1 cellular context compared by ENCODE assay signal in genomic region chr5:134005415-134006118, GRCh38.
TF ChIP-seq lines count a peak whose summit lies in the region.

No MANE protein-coding gene starts in this region.

TF ChIP-seq in HepG2, 621 proteins besides CTCF, POLR2A, EP300 and RAD21 (continued from another document and continues in another):
- TF ChIP-seq, protein P1, sequence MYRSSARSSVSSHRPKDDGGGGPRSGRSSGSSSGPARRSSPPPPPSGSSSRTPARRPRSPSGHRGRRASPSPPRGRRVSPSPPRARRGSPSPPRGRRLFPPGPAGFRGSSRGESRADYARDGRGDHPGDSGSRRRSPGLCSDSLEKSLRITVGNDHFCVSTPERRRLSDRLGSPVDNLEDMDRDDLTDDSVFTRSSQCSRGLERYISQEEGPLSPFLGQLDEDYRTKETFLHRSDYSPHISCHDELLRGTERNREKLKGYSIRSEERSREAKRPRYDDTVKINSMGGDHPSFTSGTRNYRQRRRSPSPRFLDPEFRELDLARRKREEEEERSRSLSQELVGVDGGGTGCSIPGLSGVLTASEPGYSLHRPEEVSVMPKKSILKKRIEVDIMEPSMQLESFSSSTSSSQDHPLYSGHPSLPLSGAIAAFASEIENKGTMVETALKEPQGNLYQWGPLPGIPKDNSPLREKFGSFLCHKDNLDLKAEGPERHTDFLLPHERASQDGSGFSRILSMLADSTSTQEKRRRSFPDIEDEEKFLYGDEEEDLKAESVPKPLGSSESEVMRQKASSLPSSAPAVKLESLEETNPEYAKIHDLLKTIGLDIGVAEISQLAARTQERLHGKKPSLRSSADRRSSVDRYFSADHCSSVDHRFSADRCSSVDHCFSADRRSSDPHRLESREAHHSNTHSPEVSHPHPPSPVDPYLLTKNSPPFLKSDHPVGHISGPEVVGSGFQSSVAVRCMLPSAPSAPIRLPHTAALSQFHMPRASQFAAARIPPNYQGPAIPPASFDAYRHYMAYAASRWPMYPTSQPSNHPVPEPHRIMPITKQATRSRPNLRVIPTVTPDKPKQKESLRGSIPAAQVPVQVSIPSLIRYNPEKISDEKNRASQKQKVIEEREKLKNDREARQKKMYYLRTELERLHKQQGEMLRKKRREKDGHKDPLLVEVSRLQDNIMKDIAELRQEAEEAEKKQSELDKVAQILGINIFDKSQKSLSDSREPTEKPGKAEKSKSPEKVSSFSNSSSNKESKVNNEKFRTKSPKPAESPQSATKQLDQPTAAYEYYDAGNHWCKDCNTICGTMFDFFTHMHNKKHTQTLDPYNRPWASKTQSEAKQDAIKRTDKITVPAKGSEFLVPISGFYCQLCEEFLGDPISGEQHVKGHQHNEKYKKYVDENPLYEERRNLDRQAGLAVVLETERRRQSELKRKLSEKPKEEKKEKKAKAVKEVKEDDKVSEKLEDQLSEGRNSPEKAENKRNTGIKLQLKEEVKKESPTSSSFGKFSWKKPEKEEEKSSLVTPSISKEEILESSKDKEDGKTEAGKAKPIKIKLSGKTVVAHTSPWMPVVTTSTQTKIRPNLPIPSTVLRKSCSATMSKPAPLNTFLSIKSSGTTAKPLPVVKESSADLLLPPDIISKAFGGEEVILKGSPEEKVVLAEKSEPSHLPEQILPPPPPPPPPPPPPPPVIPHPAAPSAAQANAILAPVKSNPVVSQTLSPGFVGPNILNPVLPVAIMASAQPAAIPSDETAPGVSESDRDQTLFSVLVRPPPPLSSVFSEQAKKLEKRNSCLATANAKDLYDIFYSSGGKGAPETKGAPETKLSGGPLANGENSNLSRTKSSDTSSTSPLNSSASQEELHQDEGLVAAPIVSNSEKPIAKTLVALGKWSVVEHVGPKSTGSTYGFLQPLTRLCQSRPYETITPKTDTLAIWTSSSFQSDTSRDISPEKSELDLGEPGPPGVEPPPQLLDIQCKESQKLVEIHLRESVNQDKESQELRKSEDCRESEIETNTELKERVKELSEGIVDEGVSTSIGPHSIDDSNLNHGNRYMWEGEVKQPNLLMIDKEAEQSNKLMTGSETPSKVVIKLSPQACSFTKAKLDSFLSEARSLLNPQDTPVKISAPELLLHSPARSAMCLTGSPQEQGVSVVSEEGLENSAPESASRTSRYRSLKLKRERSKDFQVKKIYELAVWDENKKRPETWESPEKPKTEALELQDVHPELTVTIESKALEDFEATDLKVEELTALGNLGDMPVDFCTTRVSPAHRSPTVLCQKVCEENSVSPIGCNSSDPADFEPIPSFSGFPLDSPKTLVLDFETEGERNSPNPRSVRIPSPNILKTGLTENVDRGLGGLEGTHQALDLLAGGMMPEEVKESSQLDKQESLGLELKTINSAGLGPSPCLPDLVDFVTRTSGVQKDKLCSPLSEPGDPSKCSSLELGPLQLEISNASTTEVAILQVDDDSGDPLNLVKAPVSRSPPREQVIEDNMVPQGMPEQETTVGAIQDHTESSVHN (CRISPR knock-in tag; IDR thresholded peaks at IDR 0.05) = 0 out of 2 replicates have a peak, but pooled peaks have one; percentile 45
- no peak for TF ChIP-seq STAT5B (CRISPR knock-in tag; IDR thresholded peaks at IDR 0.05)
- TF ChIP-seq, protein P2, sequence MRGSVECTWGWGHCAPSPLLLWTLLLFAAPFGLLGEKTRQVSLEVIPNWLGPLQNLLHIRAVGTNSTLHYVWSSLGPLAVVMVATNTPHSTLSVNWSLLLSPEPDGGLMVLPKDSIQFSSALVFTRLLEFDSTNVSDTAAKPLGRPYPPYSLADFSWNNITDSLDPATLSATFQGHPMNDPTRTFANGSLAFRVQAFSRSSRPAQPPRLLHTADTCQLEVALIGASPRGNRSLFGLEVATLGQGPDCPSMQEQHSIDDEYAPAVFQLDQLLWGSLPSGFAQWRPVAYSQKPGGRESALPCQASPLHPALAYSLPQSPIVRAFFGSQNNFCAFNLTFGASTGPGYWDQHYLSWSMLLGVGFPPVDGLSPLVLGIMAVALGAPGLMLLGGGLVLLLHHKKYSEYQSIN (CRISPR knock-in tag; IDR thresholded peaks at IDR 0.05; ENCODE audit: borderline replicate concordance) = 0 out of 2 replicates have a peak, but pooled peaks have one; percentile 69
- no peak for TF ChIP-seq ZNF180 (CRISPR knock-in tag; IDR thresholded peaks at IDR 0.05; ENCODE audit: borderline replicate concordance, low read depth)
- TF ChIP-seq CCDC6 (CRISPR knock-in tag; IDR thresholded peaks at IDR 0.05) = no peak
- TF ChIP-seq PBX2 (CRISPR knock-in tag; IDR thresholded peaks at IDR 0.05) = no peak
- no peak for TF ChIP-seq FLYWCH1 (CRISPR knock-in tag; IDR thresholded peaks at IDR 0.05)
- TF ChIP-seq, protein P3, sequence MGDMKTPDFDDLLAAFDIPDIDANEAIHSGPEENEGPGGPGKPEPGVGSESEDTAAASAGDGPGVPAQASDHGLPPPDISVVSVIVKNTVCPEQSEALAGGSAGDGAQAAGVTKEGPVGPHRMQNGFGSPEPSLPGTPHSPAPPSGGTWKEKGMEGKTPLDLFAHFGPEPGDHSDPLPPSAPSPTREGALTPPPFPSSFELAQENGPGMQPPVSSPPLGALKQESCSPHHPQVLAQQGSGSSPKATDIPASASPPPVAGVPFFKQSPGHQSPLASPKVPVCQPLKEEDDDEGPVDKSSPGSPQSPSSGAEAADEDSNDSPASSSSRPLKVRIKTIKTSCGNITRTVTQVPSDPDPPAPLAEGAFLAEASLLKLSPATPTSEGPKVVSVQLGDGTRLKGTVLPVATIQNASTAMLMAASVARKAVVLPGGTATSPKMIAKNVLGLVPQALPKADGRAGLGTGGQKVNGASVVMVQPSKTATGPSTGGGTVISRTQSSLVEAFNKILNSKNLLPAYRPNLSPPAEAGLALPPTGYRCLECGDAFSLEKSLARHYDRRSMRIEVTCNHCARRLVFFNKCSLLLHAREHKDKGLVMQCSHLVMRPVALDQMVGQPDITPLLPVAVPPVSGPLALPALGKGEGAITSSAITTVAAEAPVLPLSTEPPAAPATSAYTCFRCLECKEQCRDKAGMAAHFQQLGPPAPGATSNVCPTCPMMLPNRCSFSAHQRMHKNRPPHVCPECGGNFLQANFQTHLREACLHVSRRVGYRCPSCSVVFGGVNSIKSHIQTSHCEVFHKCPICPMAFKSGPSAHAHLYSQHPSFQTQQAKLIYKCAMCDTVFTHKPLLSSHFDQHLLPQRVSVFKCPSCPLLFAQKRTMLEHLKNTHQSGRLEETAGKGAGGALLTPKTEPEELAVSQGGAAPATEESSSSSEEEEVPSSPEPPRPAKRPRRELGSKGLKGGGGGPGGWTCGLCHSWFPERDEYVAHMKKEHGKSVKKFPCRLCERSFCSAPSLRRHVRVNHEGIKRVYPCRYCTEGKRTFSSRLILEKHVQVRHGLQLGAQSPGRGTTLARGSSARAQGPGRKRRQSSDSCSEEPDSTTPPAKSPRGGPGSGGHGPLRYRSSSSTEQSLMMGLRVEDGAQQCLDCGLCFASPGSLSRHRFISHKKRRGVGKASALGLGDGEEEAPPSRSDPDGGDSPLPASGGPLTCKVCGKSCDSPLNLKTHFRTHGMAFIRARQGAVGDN (CRISPR knock-in tag; IDR thresholded peaks at IDR 0.05) = peak; percentile 63
- TF ChIP-seq, protein P4, sequence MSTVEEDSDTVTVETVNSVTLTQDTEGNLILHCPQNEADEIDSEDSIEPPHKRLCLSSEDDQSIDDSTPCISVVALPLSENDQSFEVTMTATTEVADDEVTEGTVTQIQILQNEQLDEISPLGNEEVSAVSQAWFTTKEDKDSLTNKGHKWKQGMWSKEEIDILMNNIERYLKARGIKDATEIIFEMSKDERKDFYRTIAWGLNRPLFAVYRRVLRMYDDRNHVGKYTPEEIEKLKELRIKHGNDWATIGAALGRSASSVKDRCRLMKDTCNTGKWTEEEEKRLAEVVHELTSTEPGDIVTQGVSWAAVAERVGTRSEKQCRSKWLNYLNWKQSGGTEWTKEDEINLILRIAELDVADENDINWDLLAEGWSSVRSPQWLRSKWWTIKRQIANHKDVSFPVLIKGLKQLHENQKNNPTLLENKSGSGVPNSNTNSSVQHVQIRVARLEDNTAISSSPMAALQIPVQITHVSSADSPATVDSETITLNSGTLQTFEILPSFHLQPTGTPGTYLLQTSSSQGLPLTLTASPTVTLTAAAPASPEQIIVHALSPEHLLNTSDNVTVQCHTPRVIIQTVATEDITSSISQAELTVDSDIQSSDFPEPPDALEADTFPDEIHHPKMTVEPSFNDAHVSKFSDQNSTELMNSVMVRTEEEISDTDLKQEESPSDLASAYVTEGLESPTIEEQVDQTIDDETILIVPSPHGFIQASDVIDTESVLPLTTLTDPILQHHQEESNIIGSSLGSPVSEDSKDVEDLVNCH (CRISPR knock-in tag; IDR thresholded peaks at IDR 0.05) = no peak
- no peak for TF ChIP-seq BHLHE40 (IDR thresholded peaks at IDR 0.05; ENCODE audit: low read length)
- no peak for TF ChIP-seq RFXANK (CRISPR knock-in tag; IDR thresholded peaks at IDR 0.05)
- TF ChIP-seq ZNF549 (CRISPR knock-in tag; IDR thresholded peaks at IDR 0.05) = no peak
- no peak for TF ChIP-seq PPARG (CRISPR knock-in tag; conservative IDR thresholded peaks at IDR 0.05)
- TF ChIP-seq ZNF761 (CRISPR knock-in tag; conservative IDR thresholded peaks at IDR 0.05) = no peak
- TF ChIP-seq ZNF556 (CRISPR knock-in tag; IDR thresholded peaks at IDR 0.05; ENCODE audit: borderline replicate concordance) = no peak
- no peak for TF ChIP-seq SMARCC2 (IDR thresholded peaks at IDR 0.05)
- TF ChIP-seq, protein P5, sequence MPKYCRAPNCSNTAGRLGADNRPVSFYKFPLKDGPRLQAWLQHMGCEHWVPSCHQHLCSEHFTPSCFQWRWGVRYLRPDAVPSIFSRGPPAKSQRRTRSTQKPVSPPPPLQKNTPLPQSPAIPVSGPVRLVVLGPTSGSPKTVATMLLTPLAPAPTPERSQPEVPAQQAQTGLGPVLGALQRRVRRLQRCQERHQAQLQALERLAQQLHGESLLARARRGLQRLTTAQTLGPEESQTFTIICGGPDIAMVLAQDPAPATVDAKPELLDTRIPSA (CRISPR knock-in tag; IDR thresholded peaks at IDR 0.05; ENCODE audit: borderline replicate concordance) = no peak; the same call in 1 of the 2 replicates
- no peak for TF ChIP-seq SP5 (CRISPR knock-in tag; IDR thresholded peaks at IDR 0.05; ENCODE audit: borderline replicate concordance, low read depth)
- TF ChIP-seq MEIS1 (CRISPR knock-in tag; IDR thresholded peaks at IDR 0.05; ENCODE audit: borderline replicate concordance) = 0 out of 2 replicates have a peak, but pooled peaks have one; percentile 20
- TF ChIP-seq, protein P6, sequence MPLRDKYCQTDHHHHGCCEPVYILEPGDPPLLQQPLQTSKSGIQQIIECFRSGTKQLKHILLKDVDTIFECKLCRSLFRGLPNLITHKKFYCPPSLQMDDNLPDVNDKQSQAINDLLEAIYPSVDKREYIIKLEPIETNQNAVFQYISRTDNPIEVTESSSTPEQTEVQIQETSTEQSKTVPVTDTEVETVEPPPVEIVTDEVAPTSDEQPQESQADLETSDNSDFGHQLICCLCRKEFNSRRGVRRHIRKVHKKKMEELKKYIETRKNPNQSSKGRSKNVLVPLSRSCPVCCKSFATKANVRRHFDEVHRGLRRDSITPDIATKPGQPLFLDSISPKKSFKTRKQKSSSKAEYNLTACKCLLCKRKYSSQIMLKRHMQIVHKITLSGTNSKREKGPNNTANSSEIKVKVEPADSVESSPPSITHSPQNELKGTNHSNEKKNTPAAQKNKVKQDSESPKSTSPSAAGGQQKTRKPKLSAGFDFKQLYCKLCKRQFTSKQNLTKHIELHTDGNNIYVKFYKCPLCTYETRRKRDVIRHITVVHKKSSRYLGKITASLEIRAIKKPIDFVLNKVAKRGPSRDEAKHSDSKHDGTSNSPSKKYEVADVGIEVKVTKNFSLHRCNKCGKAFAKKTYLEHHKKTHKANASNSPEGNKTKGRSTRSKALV (CRISPR knock-in tag; IDR thresholded peaks at IDR 0.05) = no peak
- TF ChIP-seq, protein P7, sequence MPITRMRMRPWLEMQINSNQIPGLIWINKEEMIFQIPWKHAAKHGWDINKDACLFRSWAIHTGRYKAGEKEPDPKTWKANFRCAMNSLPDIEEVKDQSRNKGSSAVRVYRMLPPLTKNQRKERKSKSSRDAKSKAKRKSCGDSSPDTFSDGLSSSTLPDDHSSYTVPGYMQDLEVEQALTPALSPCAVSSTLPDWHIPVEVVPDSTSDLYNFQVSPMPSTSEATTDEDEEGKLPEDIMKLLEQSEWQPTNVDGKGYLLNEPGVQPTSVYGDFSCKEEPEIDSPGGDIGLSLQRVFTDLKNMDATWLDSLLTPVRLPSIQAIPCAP (CRISPR knock-in tag; IDR thresholded peaks at IDR 0.05; ENCODE audit: low read depth) = no peak
- TF ChIP-seq GTF2F1 (IDR thresholded peaks at IDR 0.05; ENCODE audit: low read length) = no peak
- TF ChIP-seq, protein P8, sequence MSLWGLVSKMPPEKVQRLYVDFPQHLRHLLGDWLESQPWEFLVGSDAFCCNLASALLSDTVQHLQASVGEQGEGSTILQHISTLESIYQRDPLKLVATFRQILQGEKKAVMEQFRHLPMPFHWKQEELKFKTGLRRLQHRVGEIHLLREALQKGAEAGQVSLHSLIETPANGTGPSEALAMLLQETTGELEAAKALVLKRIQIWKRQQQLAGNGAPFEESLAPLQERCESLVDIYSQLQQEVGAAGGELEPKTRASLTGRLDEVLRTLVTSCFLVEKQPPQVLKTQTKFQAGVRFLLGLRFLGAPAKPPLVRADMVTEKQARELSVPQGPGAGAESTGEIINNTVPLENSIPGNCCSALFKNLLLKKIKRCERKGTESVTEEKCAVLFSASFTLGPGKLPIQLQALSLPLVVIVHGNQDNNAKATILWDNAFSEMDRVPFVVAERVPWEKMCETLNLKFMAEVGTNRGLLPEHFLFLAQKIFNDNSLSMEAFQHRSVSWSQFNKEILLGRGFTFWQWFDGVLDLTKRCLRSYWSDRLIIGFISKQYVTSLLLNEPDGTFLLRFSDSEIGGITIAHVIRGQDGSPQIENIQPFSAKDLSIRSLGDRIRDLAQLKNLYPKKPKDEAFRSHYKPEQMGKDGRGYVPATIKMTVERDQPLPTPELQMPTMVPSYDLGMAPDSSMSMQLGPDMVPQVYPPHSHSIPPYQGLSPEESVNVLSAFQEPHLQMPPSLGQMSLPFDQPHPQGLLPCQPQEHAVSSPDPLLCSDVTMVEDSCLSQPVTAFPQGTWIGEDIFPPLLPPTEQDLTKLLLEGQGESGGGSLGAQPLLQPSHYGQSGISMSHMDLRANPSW (CRISPR knock-in tag; IDR thresholded peaks at IDR 0.05; ENCODE audit: borderline replicate concordance) = no peak
- TF ChIP-seq ZNF383 (CRISPR knock-in tag; IDR thresholded peaks at IDR 0.05; ENCODE audit: borderline replicate concordance) = no peak
- no peak for TF ChIP-seq DNMT1 (CRISPR knock-in tag; IDR thresholded peaks at IDR 0.05)
- TF ChIP-seq WIZ (CRISPR knock-in tag; IDR thresholded peaks at IDR 0.05) = no peak
- TF ChIP-seq GATAD2A (CRISPR knock-in tag; IDR thresholded peaks at IDR 0.05) = peak; percentile 36; the same call in 1 of the 2 replicates
- no peak for TF ChIP-seq ZNF674 (CRISPR knock-in tag; IDR thresholded peaks at IDR 0.05; ENCODE audit: low read depth)
- 0 out of 2 replicates have a peak, but pooled peaks have one; percentile 35 for TF ChIP-seq U2AF2 (IDR thresholded peaks at IDR 0.05; ENCODE audit: low read depth, low read length)
- no peak for TF ChIP-seq ZNF589 (CRISPR knock-in tag; conservative IDR thresholded peaks at IDR 0.05)
- TF ChIP-seq ZNF44 (CRISPR knock-in tag; IDR thresholded peaks at IDR 0.05) = no peak; the same call in none of the 2 replicates
